In the genomic region with DNA sequence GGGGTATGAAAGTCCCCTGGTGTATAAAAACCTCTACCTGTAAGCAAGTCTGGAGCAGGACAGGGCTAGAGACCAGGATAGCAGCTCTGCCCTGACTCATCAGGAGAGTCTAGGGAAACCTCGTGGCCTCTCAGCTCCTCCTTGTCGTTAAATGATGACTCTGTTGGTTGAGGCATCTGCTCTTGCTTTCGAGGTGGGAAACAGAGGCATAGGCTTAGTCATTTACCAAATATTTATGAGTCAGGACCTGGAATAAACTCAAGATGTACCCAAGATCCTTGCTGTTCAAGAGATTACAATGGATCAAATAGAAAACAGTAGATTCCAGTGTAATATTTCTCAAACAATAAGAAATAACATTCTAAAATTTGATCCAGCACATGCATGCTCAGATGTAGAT, we compare ENCODE assay signal across 9 cellular contexts. TPM values are rescaled to one million over a fixed set of nuclear protein-coding genes. Genes with fewer than 3 reads are reported as not detected.
DNase-seq lines count a peak whose midpoint lies in the region; ATAC-seq, FAIRE-seq and TF ChIP-seq lines count a peak whose summit lies in the region.
"Had no signal": no experiment of that assay in that cellular context is flagged by ENCODE, and none has a peak within 500 bp of the region (broad histone marks: within the 10 kb centered on the region; RNA-seq: fewer than 3 reads in every experiment).

No MANE protein-coding gene starts in this region.

- peak; percentile 94 to 96 for DNase-seq in A549 (ENCODE audit: low read depth in 1 of 2, low spot score in 1 of 2)
- DNase-seq in HFFc6, result peak; percentile 99
- peak; percentile 90 for DNase-seq in astrocyte of the cerebellum (ENCODE audit: low read depth)
- peak; percentile 98 for DNase-seq in mesenchymal stem cell
- no peak for DNase-seq in GM12892 (ENCODE audit: insufficient read length)
- DNase-seq in right cardiac atrium, result no peak
- DNase-seq in NCI-H526 treated with DMSO at 0.1 percent for 48 hours (lab: John Stamatoyannopoulos, UW), result no peak
- no peak for DNase-seq in effector CD4-positive, alpha-beta T cell
- DNase-seq: activated CD8-positive, alpha-beta memory T cell treated with anti-CD3 and anti-CD28 coated beads, Interleukin-2, amount 50 U/mL, for 48 hours had no signal

- H3K9ac ChIP-seq in mesenchymal stem cell (ENCODE audit: low read length), result peak overlapping the region; percentile 76

- no peak overlapping the region for H2AFZ ChIP-seq in mesenchymal stem cell (ENCODE audit: low read depth, low read length)

- H3K27ac ChIP-seq in A549, result peak overlapping the region; percentile 79 to 91
- peak overlapping the region; percentile 82 for H3K27ac ChIP-seq in mesenchymal stem cell (ENCODE audit: low read length, poor library complexity, severe bottlenecking)
- no peak overlapping the region for H3K27ac ChIP-seq in right cardiac atrium (ENCODE audit: low read length)

- H3K4ac ChIP-seq in mesenchymal stem cell (ENCODE audit: low read depth in 1 of 2, low read length in 2 of 2), result no peak overlapping the region

- H3K27ac Mint-ChIP-seq in HFFc6, result peak overlapping the region; percentile 94

- H3K4me2 ChIP-seq in A549, result peak overlapping the region; percentile 72
- no peak overlapping the region for H3K4me2 ChIP-seq in mesenchymal stem cell (ENCODE audit: low read length, poor library complexity, severe bottlenecking)

- intact Hi-C loops in right cardiac atrium (cut with DNase I), result loop anchor here in 1 of 4 donors (10.0 kb wide), 1 partner anchor 90 kb away; no protein-coding TSS in a partner anchor

- peak overlapping the region; percentile 69 for H3K4me3 Mint-ChIP-seq in HFFc6

- H4K8ac ChIP-seq in mesenchymal stem cell (ENCODE audit: low read length), result no peak overlapping the region

- H4K91ac ChIP-seq in mesenchymal stem cell (ENCODE audit: low read length), result no peak overlapping the region

- peaks cover 8 to 15% of the 10 kb centered on the region in 2 experiments for H3K36me3 ChIP-seq in mesenchymal stem cell (ENCODE audit: control insufficient read depth in 1 of 2, insufficient read depth in 2 of 2, low read depth in 1 of 2, low read length in 2 of 2)

- no peak overlapping the region for H2BK12ac ChIP-seq in mesenchymal stem cell (ENCODE audit: low read length in 2 of 2)

- H3K4me3 ChIP-seq in A549 (no peak overlapping the region), astrocyte of the cerebellum (ENCODE audit: low read depth, low read length) (no peak overlapping the region), mesenchymal stem cell (ENCODE audit: insufficient read depth in 1 of 2, low read depth in 1 of 2, low read length in 2 of 2) (no peak overlapping the region), right cardiac atrium (ENCODE audit: low read length) (no peak overlapping the region)

- TF ChIP-seq POLR2A in A549 (IDR thresholded peaks at IDR 0.05; ENCODE audit: low read length) (no peak), GM12892 (IDR thresholded peaks at IDR 0.05; ENCODE audit: low read depth, low read length) (no peak)

- H3K9me3 Mint-ChIP-seq in HFFc6, result no peaks in the 10 kb centered on the region

- ATAC-seq in A549 (peak; percentile 95 to 98), right cardiac atrium (no peak)

- H3K27me3 ChIP-seq in mesenchymal stem cell (ENCODE audit: control insufficient read depth in 1 of 2, insufficient read depth in 1 of 2, low read length in 2 of 2) (no peaks in the 10 kb centered on the region), right cardiac atrium (ENCODE audit: control insufficient read depth, insufficient read depth) (no peaks in the 10 kb centered on the region)

- TF ChIP-seq EP300 in A549 (IDR thresholded peaks at IDR 0.05), result peak in 1 of 2 experiments; percentile 31; a peak in 2 of 5 replicates

- no peak overlapping the region for H2BK15ac ChIP-seq in mesenchymal stem cell (ENCODE audit: low read depth, poor library complexity, severe bottlenecking)

- TF ChIP-seq CTCF in A549 (IDR thresholded peaks at IDR 0.05) (no peak), HFFc6 (IDR thresholded peaks at IDR 0.05) (no peak), astrocyte of the cerebellum (IDR thresholded peaks at IDR 0.05; ENCODE audit: low read depth, low read length, missing control alignments) (no peak)

- 0% methylated on average over 3 of the region's 3 CpGs for WGBS in A549 (ENCODE audit: missing lambda C conversion rate)
- WGBS in mesenchymal stem cell, result 0% methylated on average over 1 of the region's 3 CpGs
- WGBS in right cardiac atrium, result 46% methylated on average over 3 of the region's 3 CpGs

- no peak overlapping the region for H3K23ac ChIP-seq in mesenchymal stem cell (ENCODE audit: low read length in 2 of 2)

- H2BK120ac ChIP-seq in mesenchymal stem cell (ENCODE audit: low read depth, low read length), result no peak overlapping the region

- in situ Hi-C loops in astrocyte of the cerebellum (cut with HindIII; ENCODE audit: low sequenced_read_pairs), result no loop called here

- no peak overlapping the region for H3K18ac ChIP-seq in mesenchymal stem cell (ENCODE audit: low read depth in 1 of 2, low read length in 2 of 2)

- TF ChIP-seq RAD21 in A549 (conservative IDR thresholded peaks at IDR 0.05 in 1 of 2, IDR thresholded peaks at IDR 0.05 in 1 of 2), result no peak

- H3K4me1 ChIP-seq in A549 (peaks cover 78% of the 10 kb centered on the region), mesenchymal stem cell (ENCODE audit: control insufficient read depth, insufficient read depth, low read depth, low read length) (peaks cover 19% of the 10 kb centered on the region), right cardiac atrium (ENCODE audit: control insufficient read depth, insufficient read depth, low read length) (peaks cover 16% of the 10 kb centered on the region)

- no peak overlapping the region for H3K14ac ChIP-seq in mesenchymal stem cell (ENCODE audit: low read length in 2 of 2)

- peak; percentile 72 for FAIRE-seq in A549 (lab: Jason Lieb, UNC)
- FAIRE-seq in GM12892 (lab: Jason Lieb, UNC), result no peak

- CTCF ChIA-PET in A549 (lab: Yijun Ruan, JAX), result interaction anchor here (1.2 to 2.7 kb wide), 2 partner anchors 26 to 90 kb away, joined by 4 to 7 read pairs; no protein-coding TSS in a partner anchor

- peaks cover 9% of the 10 kb centered on the region for H3K79me1 ChIP-seq in mesenchymal stem cell (replicated peaks; ENCODE audit: low read length, poor library complexity, severe bottlenecking)

- peaks cover 83% of the 10 kb centered on the region for H3K4me1 Mint-ChIP-seq in HFFc6 (ENCODE audit: low read depth)

- peaks cover 3% of the 10 kb centered on the region for H3K27me3 Mint-ChIP-seq in HFFc6 (ENCODE audit: insufficient read depth)

- H2AK5ac ChIP-seq in mesenchymal stem cell (ENCODE audit: low read length, severe bottlenecking), result no peak overlapping the region

- peaks cover 4% of the 10 kb centered on the region; the same call in 1 of the 3 replicates for H3K9me3 ChIP-seq in A549
- no peaks in the 10 kb centered on the region for H3K9me3 ChIP-seq in mesenchymal stem cell (ENCODE audit: control insufficient read depth, low read length)
- no peaks in the 10 kb centered on the region for H3K9me3 ChIP-seq in right cardiac atrium (ENCODE audit: control insufficient read depth, low read length)

- H2BK5ac ChIP-seq in mesenchymal stem cell (ENCODE audit: low read depth, low read length, poor library complexity, severe bottlenecking), result no peak overlapping the region

- POLR2A ChIA-PET in A549 (lab: Yijun Ruan, JAX), result interaction anchor here (0.6 to 0.8 kb wide), 2 partner anchors 11 to 85 kb away, joined by 4 read pairs; no protein-coding TSS in a partner anchor

- peaks cover 35% of the 10 kb centered on the region for H3K36me3 Mint-ChIP-seq in HFFc6 (ENCODE audit: low read depth)

TF ChIP-seq in A549, 52 proteins besides CTCF, POLR2A, EP300 and RAD21 (continues in another document):
- TF ChIP-seq FOSL2 (IDR thresholded peaks at IDR 0.05) (peak; percentile 83), FOSL2 (CRISPR knock-in tag; IDR thresholded peaks at IDR 0.05) (peak; percentile 94), HOXA7 (CRISPR knock-in tag; IDR thresholded peaks at IDR 0.05) (0 out of 2 replicates have a peak, but pooled peaks have one; percentile 62), PHF8 (IDR thresholded peaks at IDR 0.05; ENCODE audit: borderline replicate concordance, low read depth) (no peak)

RNA-seq across cellular contexts. Expression of gene MANBAL, which starts 5.5 kb away (rescaled TPM):
- polyA plus RNA-seq in A549 (2011; rRNA removed), result 104 and 131 TPM in 2 replicates
- polyA plus RNA-seq in A549 (2012; cell fraction: cytosol; rRNA removed), result 150 and 172 TPM in 2 replicates
- polyA plus RNA-seq in A549 (2012; cell fraction: nucleus; rRNA removed), result 85.9 and 115 TPM in 2 replicates
- polyA plus RNA-seq in A549 (2017; fragmentation: RNase III; extraction: RNeasy Plus Mini Kit Qiagen cat#74134 plus additional on column Dnase treatment), result 95.3 to 102 TPM (median 95.9 TPM) in 3 replicates
- polyA minus RNA-seq in A549 (2011; rRNA and poly(A)+ RNA removed), result 75.9 and 80.4 TPM in 2 replicates
- total RNA-seq in HFFc6 (2021; fragmentation: NEBNext Ultra II Directional; extraction: Animal tissue kit (Norgen Biotek cat#: 25700)), result 10 to 100 TPM; 56.5 to 74.0 (median 67.5) TPM
- polyA plus RNA-seq in mesenchymal stem cell (2013, experiment 1 of 2), result 53.0 TPM
- polyA plus RNA-seq in mesenchymal stem cell (2013, experiment 2 of 2), result 53.3 TPM
- 26.6 TPM for polyA plus RNA-seq in GM12892 (2012; ENCODE audit: missing spikeins)
- total RNA-seq in right cardiac atrium, result 10 to 100 TPM; 22.9 to 30.6 (median 29.5) TPM
- 34.8 TPM for polyA plus RNA-seq in right cardiac atrium

RNA-seq across cellular contexts. Expression of gene GHRH, which starts 33.4 kb away (rescaled TPM):
- polyA plus RNA-seq in A549 (2011; rRNA removed), result not detected in 2 replicates
- polyA plus RNA-seq in A549 (2012; cell fraction: cytosol; rRNA removed), result not detected in 2 replicates
- polyA plus RNA-seq in A549 (2012; cell fraction: nucleus; rRNA removed), result not detected in 2 replicates
- polyA plus RNA-seq in A549 (2017; fragmentation: RNase III; extraction: RNeasy Plus Mini Kit Qiagen cat#74134 plus additional on column Dnase treatment), result not detected in 3 replicates
- polyA minus RNA-seq in A549 (2011; rRNA and poly(A)+ RNA removed), result not detected in 2 replicates
- total RNA-seq in HFFc6 (2021; fragmentation: NEBNext Ultra II Directional; extraction: Animal tissue kit (Norgen Biotek cat#: 25700)), result not detected
- not detected for polyA plus RNA-seq in mesenchymal stem cell (2013, experiment 1 of 2)
- polyA plus RNA-seq in mesenchymal stem cell (2013, experiment 2 of 2), result not detected
- polyA plus RNA-seq in GM12892 (2012; ENCODE audit: missing spikeins), result not detected
- total RNA-seq in right cardiac atrium, result 10 to 100 TPM in 3 of 4 donors, 1 to 10 TPM in 1; 7.3 to 23.5 (median 14.3) TPM
- polyA plus RNA-seq in right cardiac atrium, result 19.5 TPM

RNA-seq across cellular contexts. Expression of gene SRC, which starts 50.9 kb away (rescaled TPM):
- 154 and 212 TPM in 2 replicates for polyA plus RNA-seq in A549 (2011; rRNA removed)
- 122 and 170 TPM in 2 replicates for polyA plus RNA-seq in A549 (2012; cell fraction: cytosol; rRNA removed)
- polyA plus RNA-seq in A549 (2012; cell fraction: nucleus; rRNA removed), result 500 and 511 TPM in 2 replicates
- 133 to 139 TPM (median 134 TPM) in 3 replicates for polyA plus RNA-seq in A549 (2017; fragmentation: RNase III; extraction: RNeasy Plus Mini Kit Qiagen cat#74134 plus additional on column Dnase treatment)
- 278 and 313 TPM in 2 replicates for polyA minus RNA-seq in A549 (2011; rRNA and poly(A)+ RNA removed)
- total RNA-seq in HFFc6 (2021; fragmentation: NEBNext Ultra II Directional; extraction: Animal tissue kit (Norgen Biotek cat#: 25700)), result 10 to 100 TPM; 22.0 to 35.6 (median 24.6) TPM
- polyA plus RNA-seq in mesenchymal stem cell (2013, experiment 1 of 2), result 9.6 TPM
- polyA plus RNA-seq in mesenchymal stem cell (2013, experiment 2 of 2), result 8.0 TPM
- 18.6 TPM for polyA plus RNA-seq in GM12892 (2012; ENCODE audit: missing spikeins)
- 10 to 100 TPM; 11.8 to 14.0 (median 13.4) TPM for total RNA-seq in right cardiac atrium
- 9.5 TPM for polyA plus RNA-seq in right cardiac atrium

Comparison
In these comparisons a context has a peak if more than half of its experiments do, and no peak if none do; other contexts are left out.
1. ATAC-seq: peak in A549 (2 of 2); none in right cardiac atrium (0 of 2).
2. DNase-seq: peak in A549 (2 of 2), HFFc6 (single experiment), astrocyte of the cerebellum (single experiment) and mesenchymal stem cell (single experiment); none in GM12892 (single experiment), right cardiac atrium (0 of 3), NCI-H526 treated with DMSO at 0.1 percent for 48 hours (single experiment) and effector CD4-positive, alpha-beta T cell (single experiment).
3. RNA of gene GHRH, which starts 33.4 kb away (total RNA-seq): 7.3 to 23.5 TPM in right cardiac atrium; not detected in HFFc6; every median in the first group is over 4 times any median in the second.